Comparison of ENCODE assay signal across 25 cellular contexts in the genomic region with DNA sequence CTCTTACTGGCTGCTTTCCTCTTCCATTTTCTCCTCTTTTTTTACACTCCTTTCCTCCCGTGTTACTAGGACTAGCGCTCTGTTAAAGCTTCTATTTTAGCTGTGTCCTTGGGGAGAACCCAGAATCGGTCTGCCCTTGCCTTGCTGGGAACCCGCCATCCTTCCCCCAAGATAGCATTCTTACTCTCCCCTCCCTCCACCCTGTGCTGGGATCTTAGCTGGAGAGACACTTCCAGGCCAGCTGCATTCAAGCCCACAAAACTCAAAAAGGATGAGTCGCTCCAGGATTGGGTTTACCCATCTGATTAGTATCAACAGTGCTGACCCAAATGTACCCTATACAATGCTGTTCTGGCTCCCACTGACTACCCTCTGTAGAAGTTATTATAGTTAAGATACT.
"Had no signal": no experiment of that assay in that cellular context is flagged by ENCODE, and none has a peak within 500 bp of the region (broad histone marks: within the 10 kb centered on the region; RNA-seq: fewer than 3 reads in every experiment).

No MANE protein-coding gene starts in this region.

- H3K27ac ChIP-seq: epithelial cell of prostate, esophagus muscularis mucosa, foreskin keratinocyte, hepatocyte, left ventricle myocardium inferior, lower lobe of right lung, neural progenitor cell, pancreas, spleen, thoracic aorta, transverse colon had no signal

- H3K4me1 Mint-ChIP-seq: memory B cell; naive thymus-derived CD8-positive, alpha-beta T cell; stimulated activated memory B cell treated with anti-CD40 and anti-IgM and Interleukin-4, amounts not matched to agents 10 μg/mL and 1 μg/mL and 100 μg/mL, for 72 hours; stimulated activated naive CD8-positive, alpha-beta T cell treated with anti-CD3 and anti-CD28 coated beads, Interleukin-15, amount 100 ng/mL, for 72 hours had no signal

- H3K27me3 ChIP-seq: esophagus muscularis mucosa, foreskin keratinocyte, hepatocyte, neural progenitor cell, spleen, transverse colon had no signal

- H3K79me2 ChIP-seq: hepatocyte had no signal

- H3K9me3 Mint-ChIP-seq: neural progenitor cell; stimulated activated memory B cell treated with anti-CD40 and anti-IgM and Interleukin-4, amounts not matched to agents 10 μg/mL and 1 μg/mL and 100 μg/mL, for 72 hours; stimulated activated naive CD8-positive, alpha-beta T cell treated with anti-CD3 and anti-CD28 coated beads, Interleukin-15, amount 100 ng/mL, for 72 hours had no signal

- H3K27ac Mint-ChIP-seq: memory B cell; naive thymus-derived CD8-positive, alpha-beta T cell; progenitor cell of endocrine pancreas; stimulated activated memory B cell treated with anti-CD40 and anti-IgM and Interleukin-4, amounts not matched to agents 10 μg/mL and 1 μg/mL and 100 μg/mL, for 72 hours had no signal

- H3K36me3 ChIP-seq: esophagus muscularis mucosa, left ventricle myocardium inferior, lower lobe of right lung, neural progenitor cell, pancreas, spleen, thoracic aorta, transverse colon had no signal

- H3K36me3 Mint-ChIP-seq: memory B cell; naive thymus-derived CD8-positive, alpha-beta T cell; neural progenitor cell; stimulated activated memory B cell treated with anti-CD40 and anti-IgM and Interleukin-4, amounts not matched to agents 10 μg/mL and 1 μg/mL and 100 μg/mL, for 72 hours had no signal

- H3K4me2 ChIP-seq: hepatocyte, neural progenitor cell had no signal

- H3K9ac ChIP-seq: neural progenitor cell had no signal

- H2AFZ ChIP-seq: hepatocyte, neural progenitor cell had no signal

- ATAC-seq: foreskin keratinocyte; naive thymus-derived CD8-positive, alpha-beta T cell; pancreas; right cardiac atrium; stimulated activated memory B cell treated with anti-CD40 and anti-IgM and Interleukin-4, amounts not matched to agents 10 μg/mL and 1 μg/mL and 100 μg/mL, for 72 hours; stimulated activated naive CD8-positive, alpha-beta T cell treated with anti-CD3 and anti-CD28 coated beads, Interleukin-15, amount 100 ng/mL, for 72 hours had no signal

- H3K4me1 ChIP-seq: esophagus muscularis mucosa, foreskin keratinocyte, left ventricle myocardium inferior, lower lobe of right lung, neural progenitor cell, pancreas, spleen had no signal

- H3K9me3 ChIP-seq: esophagus muscularis mucosa, left ventricle myocardium inferior, lower lobe of right lung, pancreas, spleen, thoracic aorta, transverse colon had no signal

- H3K4me3 Mint-ChIP-seq: memory B cell; naive thymus-derived CD8-positive, alpha-beta T cell; neural progenitor cell; stimulated activated memory B cell treated with anti-CD40 and anti-IgM and Interleukin-4, amounts not matched to agents 10 μg/mL and 1 μg/mL and 100 μg/mL, for 72 hours; stimulated activated naive CD8-positive, alpha-beta T cell treated with anti-CD3 and anti-CD28 coated beads, Interleukin-15, amount 100 ng/mL, for 72 hours had no signal

- DNase-seq: effector memory CD4-positive, alpha-beta T cell; foreskin keratinocyte; head of caudate nucleus; kidney; left cardiac atrium; left ventricle myocardium inferior; lower lobe of right lung; naive thymus-derived CD8-positive, alpha-beta T cell; nucleus accumbens; pancreas; right cardiac atrium; spleen; stimulated activated CD4-positive, alpha-beta T cell treated with anti-CD3 and anti-CD28 coated beads, Interleukin-15, amount 100 ng/mL, for 24 hours; stimulated activated CD4-positive, alpha-beta T cell treated with anti-CD3 and anti-CD28 coated beads, Interleukin-1b, Interleukin-23, amount 100 ng/mL, for 48 hours; stimulated activated CD4-positive, alpha-beta T cell treated with anti-CD3 and anti-CD28 coated beads, Interleukin-4, amount 100 ng/mL, for 24 hours; stimulated activated naive CD8-positive, alpha-beta T cell treated with anti-CD3 and anti-CD28 coated beads, Interleukin-15, amount 100 ng/mL, for 72 hours; transverse colon had no signal

- H3K4me3 ChIP-seq: esophagus muscularis mucosa, hepatocyte, left ventricle myocardium inferior, lower lobe of right lung, neural progenitor cell, pancreas, spleen, thoracic aorta, transverse colon had no signal
